1 cellular context compared by ENCODE assay signal in the genomic region with DNA sequence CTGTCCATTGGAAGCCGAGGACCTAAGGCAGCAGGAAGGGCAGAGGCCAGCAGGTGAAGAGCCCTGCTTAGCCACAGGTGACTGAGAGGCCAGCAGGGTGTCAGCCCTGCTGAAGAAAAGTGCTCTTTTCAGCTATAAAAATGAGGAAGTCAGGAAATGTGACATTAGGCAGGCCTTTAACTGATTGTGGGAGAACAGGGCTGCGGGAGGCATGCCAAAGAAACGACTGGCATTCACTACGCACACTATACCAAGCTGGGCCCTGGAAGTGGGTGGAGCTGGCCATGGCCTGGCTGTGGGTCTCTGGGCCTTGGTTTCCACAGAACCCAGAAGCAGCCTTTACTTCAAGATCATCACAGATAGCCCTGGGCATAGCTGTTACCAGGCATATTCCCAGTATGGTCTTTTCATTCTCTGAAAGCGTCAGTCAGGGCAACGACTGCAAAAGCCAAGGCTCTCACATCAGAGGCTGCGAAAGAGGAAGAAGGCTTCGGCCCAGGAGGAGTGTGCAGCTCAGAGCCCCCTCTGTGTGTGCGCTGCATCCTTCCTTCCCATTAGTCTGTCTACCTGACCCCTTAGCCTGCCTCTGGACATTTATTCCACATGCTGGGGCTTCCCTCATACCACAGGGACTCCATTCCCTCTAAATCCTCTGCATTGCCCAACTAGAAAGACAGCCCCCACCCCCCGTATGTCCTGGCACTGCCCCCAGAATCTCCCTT.
TF ChIP-seq lines count a peak whose summit lies in the region.

No MANE protein-coding gene starts in this region.

TF ChIP-seq in K562, 482 proteins besides CTCF, POLR2A, EP300 and RAD21 (continued from another document):
- TF ChIP-seq, protein P1, sequence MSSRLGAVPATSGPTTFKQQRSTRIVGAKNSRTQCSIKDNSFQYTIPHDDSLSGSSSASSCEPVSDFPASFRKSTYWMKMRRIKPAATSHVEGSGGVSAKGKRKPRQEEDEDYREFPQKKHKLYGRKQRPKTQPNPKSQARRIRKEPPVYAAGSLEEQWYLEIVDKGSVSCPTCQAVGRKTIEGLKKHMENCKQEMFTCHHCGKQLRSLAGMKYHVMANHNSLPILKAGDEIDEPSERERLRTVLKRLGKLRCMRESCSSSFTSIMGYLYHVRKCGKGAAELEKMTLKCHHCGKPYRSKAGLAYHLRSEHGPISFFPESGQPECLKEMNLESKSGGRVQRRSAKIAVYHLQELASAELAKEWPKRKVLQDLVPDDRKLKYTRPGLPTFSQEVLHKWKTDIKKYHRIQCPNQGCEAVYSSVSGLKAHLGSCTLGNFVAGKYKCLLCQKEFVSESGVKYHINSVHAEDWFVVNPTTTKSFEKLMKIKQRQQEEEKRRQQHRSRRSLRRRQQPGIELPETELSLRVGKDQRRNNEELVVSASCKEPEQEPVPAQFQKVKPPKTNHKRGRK (tag; IDR thresholded peaks at IDR 0.05), result no peak
- TF ChIP-seq FOXA3 (CRISPR knock-in tag; conservative IDR thresholded peaks at IDR 0.05 in 1 of 2, IDR thresholded peaks at IDR 0.05 in 1 of 2) (peak in 1 of 2 experiments; percentile 41; a peak in 1 of 4 replicates), CXXC5 (CRISPR knock-in tag; IDR thresholded peaks at IDR 0.05) (peak; percentile 25), TEAD1 (CRISPR knock-in tag; IDR thresholded peaks at IDR 0.05) (0 out of 4 replicates have a peak, but pooled peaks have one; percentile 6 to 33), ZKSCAN1 (IDR thresholded peaks at IDR 0.05; ENCODE audit: low read depth, low read length) (no peak), MYNN (IDR thresholded peaks at IDR 0.05) (0 out of 2 replicates have a peak, but pooled peaks have one; percentile 33), MYNN (CRISPR knock-in tag; IDR thresholded peaks at IDR 0.05) (no peak)
TF ChIP-seq in K562: peak in this region for 11.
